ENCODE assay signal across 25 cellular contexts in the genomic region with DNA sequence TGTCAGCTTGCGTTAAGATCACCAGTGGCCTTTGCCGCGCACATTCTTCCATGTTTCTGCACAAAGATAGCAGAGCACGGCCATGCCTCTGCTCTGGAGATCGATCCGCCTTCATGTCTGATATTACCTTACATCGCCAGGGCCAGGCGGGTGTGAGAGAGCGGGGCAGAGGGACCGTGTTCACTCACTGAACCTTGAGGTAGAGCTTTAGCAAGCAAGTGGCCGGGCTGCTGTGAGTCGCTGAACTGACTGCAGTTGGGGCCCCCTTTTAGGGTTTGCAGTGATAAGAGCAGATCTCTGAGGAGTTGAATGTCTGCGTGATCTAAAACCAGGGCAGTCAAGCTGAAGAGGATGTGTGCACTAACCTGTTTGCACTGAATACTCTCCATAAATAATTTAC.
"Had no signal": no experiment of that assay in that cellular context is flagged by ENCODE, and none has a peak within 500 bp of the region (broad histone marks: within the 10 kb centered on the region; RNA-seq: fewer than 3 reads in every experiment).

No MANE protein-coding gene starts in this region.

- H3K4me3 Mint-ChIP-seq: activated CD4-positive, alpha-beta T cell treated with anti-CD3 and anti-CD28 coated beads, Interleukin-2, amount 10 ng/mL, durations not matched to agents 24 days and 14 days; activated CD8-positive, alpha-beta T cell treated with anti-CD3 and anti-CD28 coated beads for 36 hours; activated naive CD8-positive, alpha-beta T cell treated with anti-CD3 and anti-CD28 coated beads for 36 hours; activated T-cell treated with anti-CD3 and anti-CD28 coated beads, Interleukin-2, amount 50 U/mL, for 72 hours; activated T-helper 17 cell treated with anti-CD3 and anti-CD28 coated beads, Interleukin-2, amount 50 U/mL, for 72 hours; central memory CD8-positive, alpha-beta T cell had no signal

- H3K27ac ChIP-seq: cardiac muscle cell, PC-9, RWPE1, WERI-Rb-1 had no signal

- H3K36me3 Mint-ChIP-seq: activated naive CD8-positive, alpha-beta T cell treated with anti-CD3 and anti-CD28 coated beads for 36 hours had no signal

- H3K27ac Mint-ChIP-seq: activated CD4-positive, alpha-beta T cell treated with anti-CD3 and anti-CD28 coated beads, Interleukin-2, amount 10 ng/mL, durations not matched to agents 24 days and 14 days; activated CD8-positive, alpha-beta T cell treated with anti-CD3 and anti-CD28 coated beads for 36 hours; activated naive CD8-positive, alpha-beta T cell treated with anti-CD3 and anti-CD28 coated beads for 36 hours; activated T-cell treated with anti-CD3 and anti-CD28 coated beads, Interleukin-2, amount 50 U/mL, for 72 hours; activated T-helper 17 cell treated with anti-CD3 and anti-CD28 coated beads, Interleukin-2, amount 50 U/mL, for 72 hours had no signal

- H3K4me3 ChIP-seq: cardiac muscle cell, PC-9 had no signal

- H3K36me3 ChIP-seq: cardiac muscle cell, WERI-Rb-1 had no signal

- H3K9me3 Mint-ChIP-seq: activated CD4-positive, alpha-beta T cell treated with anti-CD3 and anti-CD28 coated beads, Interleukin-2, amount 10 ng/mL, durations not matched to agents 24 days and 14 days; activated CD8-positive, alpha-beta T cell treated with anti-CD3 and anti-CD28 coated beads for 36 hours; activated naive CD8-positive, alpha-beta T cell treated with anti-CD3 and anti-CD28 coated beads for 36 hours; activated T-cell treated with anti-CD3 and anti-CD28 coated beads, Interleukin-2, amount 50 U/mL, for 72 hours; activated T-helper 17 cell treated with anti-CD3 and anti-CD28 coated beads, Interleukin-2, amount 50 U/mL, for 72 hours; central memory CD8-positive, alpha-beta T cell had no signal

- H3K27me3 ChIP-seq: cardiac muscle cell had no signal

- DNase-seq: activated CD4-positive, alpha-beta T cell treated with anti-CD3 and anti-CD28 coated beads, Interleukin-2, amount 10 ng/mL, durations not matched to agents 24 days and 14 days; activated CD4-positive, alpha-beta T cell treated with anti-CD3 and anti-CD28 coated beads, Interleukin-2, amount 50 U/mL, for 4 hours; activated CD8-positive, alpha-beta T cell treated with anti-CD3 and anti-CD28 coated beads for 36 hours; activated effector memory CD4-positive, alpha-beta T cell treated with anti-CD3 and anti-CD28 coated beads, Interleukin-2, amount 50 U/mL, for 16 hours; activated naive CD4-positive, alpha-beta T cell; activated naive CD4-positive, alpha-beta T cell treated with anti-CD3 and anti-CD28 coated beads, Interleukin-2, amount 50 U/mL, for 16 hours; activated naive CD8-positive, alpha-beta T cell treated with anti-CD3 and anti-CD28 coated beads for 36 hours; activated T-cell treated with anti-CD3 and anti-CD28 coated beads, Interleukin-2, amount 50 U/mL, for 1 hour; activated T-cell treated with anti-CD3 and anti-CD28 coated beads, Interleukin-2, amount 50 U/mL, for 72 hours; amniotic stem cell; aorta; Karpas-422; KBM-7; NCI-H187 treated with DMSO at 0.1 percent for 48 hours; NCI-H524 treated with DMSO at 0.1 percent for 48 hours; NK-92 treated with Interleukin-12 subunit alpha and Interleukin-12 subunit beta, amount 100 ng/mL, for 24 hours; PC-9; Right ventricle myocardium superior; SW 1271; T1000; WERI-Rb-1 had no signal

- H3K27me3 Mint-ChIP-seq: activated CD4-positive, alpha-beta T cell treated with anti-CD3 and anti-CD28 coated beads, Interleukin-2, amount 10 ng/mL, durations not matched to agents 24 days and 14 days; activated CD8-positive, alpha-beta T cell treated with anti-CD3 and anti-CD28 coated beads for 36 hours; activated naive CD8-positive, alpha-beta T cell treated with anti-CD3 and anti-CD28 coated beads for 36 hours had no signal

- H3K4me1 Mint-ChIP-seq: activated CD4-positive, alpha-beta T cell treated with anti-CD3 and anti-CD28 coated beads, Interleukin-2, amount 10 ng/mL, durations not matched to agents 24 days and 14 days; activated naive CD8-positive, alpha-beta T cell treated with anti-CD3 and anti-CD28 coated beads for 36 hours; activated T-helper 17 cell treated with anti-CD3 and anti-CD28 coated beads, Interleukin-2, amount 50 U/mL, for 72 hours; central memory CD8-positive, alpha-beta T cell had no signal
